ENCODE assay signal across 9 cellular contexts in the genomic region with DNA sequence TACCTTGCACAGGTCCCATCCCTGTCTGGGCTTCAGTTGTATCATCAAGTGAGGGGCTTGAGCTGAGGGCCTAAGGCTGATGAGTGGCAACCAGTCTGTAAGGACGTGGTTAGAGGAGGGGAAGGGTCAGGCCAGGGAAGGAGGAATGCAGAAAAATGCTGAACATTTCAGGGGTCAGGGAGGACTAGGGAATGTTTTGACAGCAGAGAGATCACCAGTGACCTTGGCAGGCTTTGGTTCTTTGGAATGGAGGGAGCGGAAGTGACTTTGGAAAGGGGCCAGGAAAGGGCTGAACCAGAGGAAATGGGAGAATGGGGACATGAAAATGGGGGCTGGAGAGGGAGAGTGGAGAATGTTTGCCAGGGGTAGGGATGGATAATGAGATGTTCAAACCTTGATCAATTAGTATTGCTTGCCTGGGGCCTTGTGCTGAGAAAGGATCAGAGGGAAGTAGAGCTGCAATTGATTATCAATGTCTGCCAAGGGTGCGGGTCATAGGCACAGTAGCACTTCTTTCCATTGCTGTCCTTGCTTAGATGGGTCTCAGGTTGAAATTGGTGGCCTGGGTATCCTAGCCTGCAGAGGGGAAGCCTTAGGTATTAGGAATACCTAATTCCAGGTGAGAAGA. TPM values are rescaled to one million over a fixed set of nuclear protein-coding genes. Genes with fewer than 3 reads are reported as not detected.
A peak's percentile ranks its signal among the peaks of the same experiment; 100 is the strongest.
DNase-seq lines count a peak whose midpoint lies in the region; ATAC-seq, FAIRE-seq and TF ChIP-seq lines count a peak whose summit lies in the region.
"Had no signal": no experiment of that assay in that cellular context is flagged by ENCODE, and none has a peak within 500 bp of the region (broad histone marks: within the 10 kb centered on the region; RNA-seq: fewer than 3 reads in every experiment).

No MANE protein-coding gene starts in this region.

- intact Hi-C loops in pancreas (cut with DNase I) = no loop called here

- H3K27ac Mint-ChIP-seq in T-helper 17 cell = peak overlapping the region; percentile 87
- peak overlapping the region; percentile 50 for H3K27ac Mint-ChIP-seq in osteocyte (ENCODE audit: unreplicated experiment)

- 43 to 49% methylated on average over 3 of the region's 3 CpGs for WGBS in pancreas, 2 donors

- no peak for FAIRE-seq in pancreas (lab: Jason Lieb, UNC)

- no peaks in the 10 kb centered on the region for H3K27me3 Mint-ChIP-seq in T-helper 17 cell
- H3K27me3 Mint-ChIP-seq in osteocyte (ENCODE audit: unreplicated experiment) = no peaks in the 10 kb centered on the region

- peak overlapping the region; percentile 86 for H3K4me3 Mint-ChIP-seq in T-helper 17 cell
- H3K4me3 Mint-ChIP-seq in osteocyte (ENCODE audit: unreplicated experiment) = no peak overlapping the region

- H3K4me1 Mint-ChIP-seq in T-helper 17 cell (peaks cover 71% of the 10 kb centered on the region), osteocyte (ENCODE audit: unreplicated experiment) (peaks cover 55% of the 10 kb centered on the region)

- no peak for TF ChIP-seq CTCF in fibroblast of pulmonary artery (IDR thresholded peaks at IDR 0.05; ENCODE audit: low read length, missing control alignments)
- TF ChIP-seq CTCF in osteocyte (IDR thresholded peaks at IDR 0.05) = no peak
- TF ChIP-seq CTCF in pancreas (IDR thresholded peaks at IDR 0.05) = no peak

- no peak for ATAC-seq in T-helper 17 cell
- ATAC-seq in HG03175 (IDR thresholded peaks at IDR 0.05; ENCODE audit: unreplicated experiment) = no peak
- ATAC-seq in pancreas = no peak

- DNase-seq in Daoy (ENCODE audit: low read depth) (peak; percentile 59), T-helper 17 cell (no peak), fibroblast of pulmonary artery (ENCODE audit: low read depth) (peak; percentile 70), osteocyte (ENCODE audit: extremely low spot score, unreplicated experiment) (no peak), pancreas (no peak), UCSD-AML1 (lab: John Stamatoyannopoulos, UW; ENCODE audit: unreplicated experiment) (no peak)
- no peak for DNase-seq in stimulated activated CD4-positive, alpha-beta T cell treated with anti-CD3 and anti-CD28 coated beads, Interleukin-4, amount 100 ng/mL, for 24 hours
- DNase-seq: NCI-H1092 treated with DMSO at 0.1 percent for 48 hours had no signal

- peaks cover 28 to 31% (median 30%) of the 10 kb centered on the region in 3 donors for H3K4me1 ChIP-seq in pancreas

- H3K27me3 ChIP-seq in pancreas = no peaks in the 10 kb centered on the region

- H3K9me3 ChIP-seq in T-helper 17 cell (ENCODE audit: control insufficient read depth, low read length, poor library complexity, severe bottlenecking) (no peaks in the 10 kb centered on the region), pancreas (no peaks in the 10 kb centered on the region)

- H3K4me3 ChIP-seq in fibroblast of pulmonary artery (replicated peaks; ENCODE audit: low read depth, low read length) = no peak overlapping the region
- H3K4me3 ChIP-seq in pancreas = no peak overlapping the region

- H3K9me3 Mint-ChIP-seq in osteocyte (ENCODE audit: unreplicated experiment) = no peaks in the 10 kb centered on the region

- H3K36me3 ChIP-seq in pancreas = peaks cover 0 to 4% (median 0%) of the 10 kb centered on the region in 3 donors

- H3K27ac ChIP-seq in pancreas = peak overlapping the region in 1 of 4 donors; percentile 37

- no peaks in the 10 kb centered on the region for H3K36me3 Mint-ChIP-seq in T-helper 17 cell (ENCODE audit: low read depth)
- peaks cover 5% of the 10 kb centered on the region for H3K36me3 Mint-ChIP-seq in osteocyte (ENCODE audit: unreplicated experiment)

RNA-seq across cellular contexts. Expression of a gene that starts 7.4 kb away (rescaled TPM):
- total RNA-seq in Daoy (2014; rRNA removed; shearing (Covaris generic)) = 13.6 and 16.3 TPM in 2 replicates
- total RNA-seq in T-helper 17 cell = 10 to 100 TPM; 90.3 to 96.6 TPM
- total RNA-seq in osteocyte = 31.3 and 34.3 TPM in 2 replicates
- 10 to 100 TPM; 21.0 to 25.9 (median 23.6) TPM for total RNA-seq in pancreas
- 10 to 100 TPM; 27.1 to 71.9 TPM for polyA plus RNA-seq in pancreas

Comparison
In these comparisons a context has a peak if more than half of its experiments do, and no peak if none do; other contexts are left out.
1. DNase-seq: peak in Daoy (single experiment) and fibroblast of pulmonary artery (single experiment); none in T-helper 17 cell (0 of 3), osteocyte (single experiment), stimulated activated CD4-positive, alpha-beta T cell treated with anti-CD3 and anti-CD28 coated beads, Interleukin-4, amount 100 ng/mL, for 24 hours (single experiment), pancreas (0 of 6) and UCSD-AML1 (single experiment).